In genomic region chr3:11434697-11435096, GRCh38 we compare ENCODE assay signal across 17 cellular contexts.
DNase-seq lines count a peak whose midpoint lies in the region; ATAC-seq and TF ChIP-seq lines count a peak whose summit lies in the region.
"Had no signal": no experiment of that assay in that cellular context is flagged by ENCODE, and none has a peak within 500 bp of the region (broad histone marks: within the 10 kb centered on the region; RNA-seq: fewer than 3 reads in every experiment).

No MANE protein-coding gene starts in this region.

- H3K36me3 ChIP-seq in brain microvascular endothelial cell (replicated peaks) (no peaks in the 10 kb centered on the region), heart right ventricle (no peaks in the 10 kb centered on the region), vagina (no peaks in the 10 kb centered on the region)

- TF ChIP-seq CTCF in brain microvascular endothelial cell (IDR thresholded peaks at IDR 0.05; ENCODE audit: low read depth, low read length, missing control alignments) (no peak), heart right ventricle (IDR thresholded peaks at IDR 0.05) (no peak), vagina (IDR thresholded peaks at IDR 0.05) (no peak), foreskin fibroblast (IDR thresholded peaks at IDR 0.05; ENCODE audit: low read depth, low read length) (no peak)

- H3K27me3 ChIP-seq in brain microvascular endothelial cell (replicated peaks) (no peaks in the 10 kb centered on the region), heart right ventricle (no peaks in the 10 kb centered on the region), vagina (no peaks in the 10 kb centered on the region)
- H3K27me3 ChIP-seq: BLaER1 treated with 17β-estradiol and CSF1 and Interleukin-3, amounts not matched to agents 10 nM and 100 nM had no signal

- H3K9me3 ChIP-seq in heart right ventricle (no peaks in the 10 kb centered on the region), vagina (no peaks in the 10 kb centered on the region)
- H3K9me3 ChIP-seq: BLaER1 treated with 17β-estradiol and CSF1 and Interleukin-3, amounts not matched to agents 10 nM and 100 nM had no signal

- H3K4me3 ChIP-seq in brain microvascular endothelial cell (ENCODE audit: low read depth, low read length) = no peak overlapping the region
- H3K4me3 ChIP-seq in heart right ventricle = no peak overlapping the region
- H3K4me3 ChIP-seq in vagina = no peak overlapping the region
- no peak overlapping the region for H3K4me3 ChIP-seq in foreskin fibroblast (ENCODE audit: low read depth in 1 of 2, low read length in 2 of 2)
- H3K4me3 ChIP-seq: BLaER1 treated with 17β-estradiol and CSF1 and Interleukin-3, amounts not matched to agents 10 nM and 100 nM had no signal

- in situ Hi-C loops in brain microvascular endothelial cell (cut with HindIII; ENCODE audit: low pct_ligation_motif_present, low sequenced_read_pairs) = no loop called here

- ATAC-seq in heart right ventricle (peak in 5 of 8 donors; percentile 30 to 72 (median 40)), sciatic nerve (peak; percentile 54), HG03097 (IDR thresholded peaks at IDR 0.05; ENCODE audit: low FRiP score, unreplicated experiment) (no peak)
- ATAC-seq: left colon; naive thymus-derived CD8-positive, alpha-beta T cell had no signal

- intact Hi-C loops in heart right ventricle (cut with DNase I) = no loop called here
- intact Hi-C loops in sciatic nerve (cut with DNase I) = no loop called here
- intact Hi-C loops in vagina (cut with DNase I) = no loop called here

- TF ChIP-seq POLR2A in vagina (IDR thresholded peaks at IDR 0.05) = no peak

- DNase-seq in brain microvascular endothelial cell (no peak), heart right ventricle (no peak), sciatic nerve (ENCODE audit: low spot score) (no peak), vagina (ENCODE audit: extremely low spot score in 2 of 2) (no peak), NCI-H2107 treated with DMSO at 0.1 percent for 48 hours (lab: John Stamatoyannopoulos, UW; ENCODE audit: unreplicated experiment) (no peak), foreskin fibroblast (no peak)
- DNase-seq: activated CD4-positive, CD25-positive, alpha-beta regulatory T cell treated with anti-CD3 and anti-CD28 coated beads, Interleukin-2, amount 50 U/mL, for 72 hours; activated CD8-positive, alpha-beta memory T cell treated with anti-CD3 and anti-CD28 coated beads, Interleukin-2, amount 50 U/mL, for 4 hours; DMS53; naive thymus-derived CD8-positive, alpha-beta T cell; NCI-H2107; NCI-H82; RPMI8226; stimulated activated CD4-positive, alpha-beta T cell treated with anti-CD3 and anti-CD28 coated beads, Interleukin-1b, Interleukin-23, amount 100 ng/mL, for 48 hours had no signal

- WGBS in heart right ventricle, 2 donors = 55 to 62% methylated on average over 5 of the region's 5 CpGs

- H3K4me1 ChIP-seq in heart right ventricle (peaks cover 3 to 46% (median 28%) of the 10 kb centered on the region in 9 donors), vagina (peaks cover 56% of the 10 kb centered on the region)

- H3K27ac ChIP-seq in brain microvascular endothelial cell = peak overlapping the region; percentile 44
- peak overlapping the region; percentile 13 to 78 (median 64) for H3K27ac ChIP-seq in heart right ventricle
- peak overlapping the region; percentile 38 for H3K27ac ChIP-seq in vagina
- H3K27ac ChIP-seq: BLaER1 treated with 17β-estradiol and CSF1 and Interleukin-3, amounts not matched to agents 10 nM and 100 nM had no signal
